ENCODE assay signal across 17 cellular contexts in the genomic region with DNA sequence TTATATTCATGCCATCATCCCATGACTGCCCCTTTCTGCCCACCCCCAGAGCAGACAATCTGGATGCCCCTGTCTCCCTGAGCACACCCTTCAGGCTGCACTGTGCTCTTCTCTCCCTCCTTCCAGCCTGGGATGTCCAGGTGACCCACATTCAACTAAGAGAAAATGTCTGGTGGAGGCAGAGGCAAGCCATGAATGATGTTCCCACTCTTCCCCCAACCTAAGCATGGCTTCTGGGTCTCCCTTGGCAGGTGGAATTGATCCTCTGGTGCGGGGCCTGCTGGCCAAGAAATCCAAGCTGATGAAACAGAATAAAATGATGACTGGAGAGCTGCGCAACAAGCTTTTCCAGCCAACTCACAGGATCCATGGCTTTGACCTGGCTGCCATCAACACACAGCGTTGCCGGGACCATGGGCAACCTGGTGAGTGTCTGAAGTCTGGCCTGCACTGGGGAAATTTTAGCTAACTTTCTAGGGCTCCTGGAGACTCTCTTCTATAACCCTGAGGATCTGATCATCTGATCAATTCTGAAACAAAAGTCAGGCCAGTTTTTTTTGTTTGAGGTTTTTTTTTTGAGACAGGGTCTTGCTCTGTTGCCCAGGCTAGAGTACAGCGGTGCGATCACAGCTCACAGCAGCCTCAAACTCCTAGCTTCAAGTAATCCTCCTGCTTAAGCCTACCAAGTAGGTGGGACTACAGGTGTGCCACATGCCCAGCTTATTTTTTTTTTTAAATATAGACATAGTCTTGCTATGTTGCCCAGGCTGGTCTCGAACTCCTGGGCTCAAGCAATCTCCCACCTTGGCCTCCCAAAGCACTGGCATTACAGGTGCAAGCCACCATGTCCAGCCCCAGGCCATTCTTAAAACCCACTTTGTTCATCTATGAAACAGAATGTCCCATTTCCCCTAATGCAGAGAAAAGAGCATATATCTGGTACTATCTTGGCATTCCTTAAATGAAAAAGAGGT. TPM values are rescaled to one million over a fixed set of nuclear protein-coding genes. Genes with fewer than 3 reads are reported as not detected.
"Had no signal": no experiment of that assay in that cellular context is flagged by ENCODE, and none has a peak within 500 bp of the region (broad histone marks: within the 10 kb centered on the region; RNA-seq: fewer than 3 reads in every experiment).

No MANE protein-coding gene starts in this region.

- H3K9me3 ChIP-seq: mucosa of descending colon, ovary, tibial nerve had no signal

- H3K27me3 ChIP-seq: ovary had no signal

- ATAC-seq: mucosa of descending colon; naive thymus-derived CD8-positive, alpha-beta T cell; right cardiac atrium; stimulated activated effector memory CD8-positive, alpha-beta T cell treated with anti-CD3 and anti-CD28 coated beads, Interleukin-12 subunit alpha, Interleukin-12 subunit beta, amount 100 ng/mL, for 72 hours; stimulated activated naive CD8-positive, alpha-beta T cell treated with anti-CD3 and anti-CD28 coated beads, Interleukin-15, Interleukin-2, amounts not matched to agents 100 U/mL and 50 U/mL, for 24 hours had no signal

- H3K4me1 ChIP-seq: tibial nerve had no signal

- H3K4me3 ChIP-seq: hepatocyte, mucosa of descending colon, ovary, tibial nerve had no signal

- DNase-seq: dermis blood vessel endothelial cell; erythroblast; foreskin melanocyte; mammary epithelial cell; mucosa of descending colon; naive thymus-derived CD8-positive, alpha-beta T cell; ovary; right cardiac atrium; small intestine; stimulated activated CD4-positive, alpha-beta T cell treated with anti-CD3 and anti-CD28 coated beads, Interleukin-2, amount 100 ng/mL, for 48 hours; stimulated activated naive CD8-positive, alpha-beta T cell treated with anti-CD3 and anti-CD28 coated beads, Interleukin-15, Interleukin-2, amounts not matched to agents 100 U/mL and 50 U/mL, for 24 hours had no signal

- H3K27ac ChIP-seq: hepatocyte, ovary, tibial nerve had no signal

- H3K36me3 ChIP-seq: ovary, tibial nerve had no signal

RNA-seq across cellular contexts. Expression of a gene that starts 14.5 kb away (rescaled TPM):
- total RNA-seq: dermis blood vessel endothelial cell; endothelial cell of umbilical vein; mammary epithelial cell; naive thymus-derived CD8-positive, alpha-beta T cell; tibial nerve had no signal

RNA-seq across cellular contexts. Expression of a gene that starts 27.8 kb away (rescaled TPM):
- total RNA-seq: endothelial cell of umbilical vein; mammary epithelial cell; mucosa of descending colon; naive thymus-derived CD8-positive, alpha-beta T cell; posterior vena cava; right cardiac atrium; tibial nerve; urinary bladder had no signal
